In the genomic region with DNA sequence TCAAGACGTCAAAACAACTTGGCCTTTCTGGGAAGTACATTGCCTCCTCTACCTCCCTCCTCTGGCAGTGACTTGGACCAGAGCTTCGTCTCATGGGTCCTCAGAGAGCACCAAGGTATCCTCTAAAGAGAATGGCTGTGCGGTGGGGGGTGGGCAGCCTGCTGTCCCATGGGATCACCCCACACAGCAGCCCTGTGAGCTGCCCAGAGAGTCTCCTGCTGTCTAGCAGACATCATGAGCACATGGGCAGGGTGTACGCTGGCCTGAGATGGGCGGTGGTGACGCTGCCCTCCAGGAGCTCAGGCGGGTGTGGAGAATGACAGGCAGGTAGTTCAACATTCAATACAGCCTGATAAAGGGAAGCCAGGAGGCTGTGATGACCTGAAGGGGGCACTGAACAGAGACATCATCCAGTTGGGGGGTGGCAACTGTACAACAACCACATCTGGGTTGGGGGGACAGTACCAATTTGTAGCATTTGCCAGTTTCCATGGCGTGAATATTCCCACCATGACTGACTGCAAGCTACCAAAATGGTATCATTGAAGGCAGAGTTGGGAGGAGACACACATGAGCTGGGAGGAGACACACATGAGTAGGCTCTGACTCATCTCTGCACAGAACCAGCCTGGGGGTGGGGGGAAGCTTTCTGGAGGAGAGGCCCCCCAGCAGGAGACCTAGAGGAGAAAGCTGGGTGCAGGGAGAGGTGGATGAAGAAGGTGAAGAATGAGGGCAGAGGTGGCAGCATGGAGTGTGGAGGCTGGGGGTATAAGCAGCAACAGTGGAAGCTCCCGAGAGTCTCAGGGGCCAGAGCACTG, we compare ENCODE assay signal across 22 cellular contexts. TPM values are rescaled to one million over a fixed set of nuclear protein-coding genes. Genes with fewer than 3 reads are reported as not detected.
DNase-seq lines count a peak whose midpoint lies in the region; FAIRE-seq and TF ChIP-seq lines count a peak whose summit lies in the region.
"Had no signal": no experiment of that assay in that cellular context is flagged by ENCODE, and none has a peak within 500 bp of the region (broad histone marks: within the 10 kb centered on the region; RNA-seq: fewer than 3 reads in every experiment).

No MANE protein-coding gene starts in this region.

- FAIRE-seq in urothelium cell line (lab: Jason Lieb, UNC): no peak
- FAIRE-seq: HTR-8/SVneo had no signal

- H2BK12ac ChIP-seq in H9 (ENCODE audit: insufficient read length, low read depth, low read length): no peak overlapping the region

- no peaks in the 10 kb centered on the region for H3K23me2 ChIP-seq in H9 (ENCODE audit: insufficient read length, low read depth, low read length, poor library complexity, severe bottlenecking)

- no peak overlapping the region for H2BK120ac ChIP-seq in H9 (ENCODE audit: low read depth, low read length, poor library complexity, severe bottlenecking)

- H4K20me1 ChIP-seq in H9 (ENCODE audit: control insufficient read depth, insufficient read depth, insufficient read length): no peaks in the 10 kb centered on the region

- H3K27me3 ChIP-seq in H9 (ENCODE audit: insufficient read depth, low read length) (no peaks in the 10 kb centered on the region), right atrium auricular region (no peaks in the 10 kb centered on the region)

- no peak overlapping the region for H2BK15ac ChIP-seq in H9 (ENCODE audit: low read depth, low read length)

- H2BK20ac ChIP-seq in H9 (ENCODE audit: low read depth, low read length, poor library complexity, severe bottlenecking): no peak overlapping the region

- no peak overlapping the region for H4K5ac ChIP-seq in H9 (ENCODE audit: insufficient read length, low read depth, low read length)

- H2BK5ac ChIP-seq in H9 (ENCODE audit: insufficient read length, low read length): no peak overlapping the region

- intact Hi-C loops in posterior vena cava (cut with DNase I): no loop called here

- H3K56ac ChIP-seq in H9 (ENCODE audit: insufficient read length, low read depth, low read length): no peak overlapping the region

- peaks cover 1 to 18% (median 12%) of the 10 kb centered on the region in 3 experiments; a peak in 6 of 7 replicates for H3K36me3 Mint-ChIP-seq in H9 (ENCODE audit: insufficient read depth in 1 of 3, low read depth in 3 of 3)
- H3K36me3 Mint-ChIP-seq: CD14-positive monocyte, IgD-negative memory B cell had no signal

- H4K8ac ChIP-seq in H9 (replicated peaks; ENCODE audit: insufficient read length, low read depth, low read length): no peak overlapping the region

- H3K9me3 ChIP-seq in H9 (ENCODE audit: control insufficient read depth, low read depth, low read length) (peaks cover 7% of the 10 kb centered on the region), right atrium auricular region (peaks cover 0 to 18% of the 10 kb centered on the region in 2 donors)
- H3K9me3 ChIP-seq: HAP-1 had no signal

- TF ChIP-seq CTCF in H9 (conservative IDR thresholded peaks at IDR 0.05): 0 out of 3 replicates have a peak, but pooled peaks have one; percentile 14
- TF ChIP-seq CTCF in right atrium auricular region (IDR thresholded peaks at IDR 0.05): no peak

- no peak overlapping the region for H3K9ac ChIP-seq in H9 (ENCODE audit: extremely low read depth, insufficient read length, low read length)

- H3K4me1 ChIP-seq in H9 (ENCODE audit: insufficient read depth, low read length) (no peaks in the 10 kb centered on the region), right atrium auricular region (no peaks in the 10 kb centered on the region)
- H3K4me1 ChIP-seq: Caco-2, HAP-1 had no signal

- DNase-seq in A172 (ENCODE audit: low spot score) (peak; percentile 28), H9 (peak; percentile 21), ecto neural progenitor cell (ENCODE audit: low spot score) (peak; percentile 43), posterior vena cava (ENCODE audit: low spot score) (peak; percentile 47), COLO668 (lab: John Stamatoyannopoulos, UW; ENCODE audit: unreplicated experiment) (no peak), urothelium cell line (ENCODE audit: low spot score) (no peak), right atrium auricular region (ENCODE audit: low spot score) (no peak)
- no peak for DNase-seq in stimulated activated CD4-positive, alpha-beta T cell treated with anti-CD3 and anti-CD28 coated beads, Interleukin-2, amount 100 ng/mL, for 24 hours
- DNase-seq: Caco-2, DMS153, NCI-H1105 treated with DMSO at 0.1 percent for 48 hours, NCI-H1694 treated with DMSO at 0.1 percent for 48 hours, NCI-H2107, NCI-H2227 treated with DMSO at 0.1 percent for 48 hours, NCI-H524, Right ventricle myocardium superior had no signal

- peaks cover 27% of the 10 kb centered on the region for H3K27me3 Mint-ChIP-seq in H9 (ENCODE audit: low read depth)

- no peak overlapping the region for H3K4me2 ChIP-seq in H9 (ENCODE audit: insufficient read depth, insufficient read length, low read length)

- H3K23ac ChIP-seq in H9 (ENCODE audit: insufficient read length, low read depth, low read length): no peak overlapping the region

- H3K4me1 Mint-ChIP-seq in H9: no peaks in the 10 kb centered on the region
- H3K4me1 Mint-ChIP-seq: CD14-positive monocyte, IgD-negative memory B cell had no signal

- no peak overlapping the region for H3T11ph ChIP-seq in H9 (ENCODE audit: low read length)

- H3K4me3 Mint-ChIP-seq in H9: no peak overlapping the region
- H3K4me3 Mint-ChIP-seq: CD14-positive monocyte had no signal

- no peak overlapping the region for H3K14ac ChIP-seq in H9 (ENCODE audit: insufficient read depth, low read length)

- H3K79me1 ChIP-seq in H9 (ENCODE audit: insufficient read depth, low read depth, low read length, poor library complexity, severe bottlenecking): no peaks in the 10 kb centered on the region

- H3K4ac ChIP-seq in H9 (ENCODE audit: low read depth, low read length): no peak overlapping the region

- no peaks in the 10 kb centered on the region for H3K79me2 ChIP-seq in H9 (ENCODE audit: insufficient read depth, low read length)

- H4K91ac ChIP-seq in H9 (ENCODE audit: insufficient read length, low read depth, low read length): no peak overlapping the region

- no peak overlapping the region for H2AFZ ChIP-seq in H9 (ENCODE audit: low read length)

- H3K36me3 ChIP-seq in right atrium auricular region: no peaks in the 10 kb centered on the region
- H3K36me3 ChIP-seq: HAP-1 had no signal

- H3K27ac ChIP-seq in H9 (ENCODE audit: insufficient read length, low read depth, low read length): no peak overlapping the region
- no peak overlapping the region for H3K27ac ChIP-seq in right atrium auricular region

- H3K4me3 ChIP-seq in right atrium auricular region: no peak overlapping the region
- H3K4me3 ChIP-seq: HAP-1 had no signal

- no peak overlapping the region for H2AK5ac ChIP-seq in H9 (ENCODE audit: insufficient read length, low read length)

- WGBS in H9 (ENCODE audit: extremely low coverage, insufficient read length, low lambda C conversion rate): no CpG with 5 or more reads among the region's 9 CpGs

- H3K18ac ChIP-seq in H9 (ENCODE audit: insufficient read length, low read depth, low read length): no peak overlapping the region

- peaks cover 24 to 28% of the 10 kb centered on the region in 2 experiments for H3K9me3 Mint-ChIP-seq in H9

- H3K27ac Mint-ChIP-seq in H9: no peak overlapping the region
- H3K27ac Mint-ChIP-seq: CD14-positive monocyte, IgD-negative memory B cell had no signal

RNA-seq across cellular contexts. Expression of a gene that starts 35.9 kb away (rescaled TPM):
- under 0.01 and 0.12 TPM in 2 replicates for total RNA-seq in A172 (2014; rRNA removed; shearing (Covaris generic))
- total RNA-seq in H9 (2021) (0.17 and 0.18 TPM in 2 replicates), posterior vena cava (not detected), right atrium auricular region (not detected)
- total RNA-seq: A673, Caco-2, LHCN-M2, Right ventricle myocardium superior had no signal

Comparison
In these comparisons a context has a peak if more than half of its experiments do, and no peak if none do; other contexts are left out.
1. DNase-seq: peak in A172 (single experiment), H9 (single experiment), ecto neural progenitor cell (single experiment) and posterior vena cava (single experiment); none in stimulated activated CD4-positive, alpha-beta T cell treated with anti-CD3 and anti-CD28 coated beads, Interleukin-2, amount 100 ng/mL, for 24 hours (0 of 2), COLO668 (single experiment), urothelium cell line (single experiment) and right atrium auricular region (single experiment).